ENCODE assay signal across 18 cellular contexts in the genomic region with DNA sequence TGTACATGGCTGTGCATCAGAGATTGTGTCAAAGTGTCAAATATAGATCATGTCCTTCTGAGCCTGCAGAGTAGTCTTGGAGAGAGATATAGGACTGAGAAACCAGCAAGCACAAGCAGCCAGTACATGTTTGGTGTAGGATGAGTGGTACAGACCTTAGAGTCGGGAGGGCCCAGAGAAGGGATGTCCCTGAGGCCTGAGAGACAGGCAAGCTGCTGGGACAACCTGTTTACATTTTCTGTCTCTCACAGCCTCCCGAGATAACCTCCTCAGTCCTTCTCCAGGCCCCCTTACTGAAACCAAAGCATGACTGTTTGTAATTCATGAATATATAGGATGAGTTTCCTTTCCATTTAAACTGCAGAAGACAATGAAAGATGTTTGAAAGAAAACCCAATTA.
"Had no signal": no experiment of that assay in that cellular context is flagged by ENCODE, and none has a peak within 500 bp of the region (broad histone marks: within the 10 kb centered on the region; RNA-seq: fewer than 3 reads in every experiment).

No MANE protein-coding gene starts in this region.

- ATAC-seq: foreskin keratinocyte, gastroesophageal sphincter, heart right ventricle, left cardiac atrium, left lung, left ventricle myocardium superior, lower lobe of right lung had no signal

- H3K4me1 ChIP-seq: esophagus muscularis mucosa, gastroesophageal sphincter, heart right ventricle, left lung, lower lobe of right lung had no signal

- H3K4me3 ChIP-seq: coronary artery, dorsolateral prefrontal cortex, esophagus muscularis mucosa, gastroesophageal sphincter, heart right ventricle, left lung, lower lobe of right lung had no signal

- H3K9me3 ChIP-seq: esophagus muscularis mucosa, left lung, lower lobe of right lung had no signal

- H3K36me3 ChIP-seq: esophagus muscularis mucosa, gastroesophageal sphincter, heart right ventricle, left lung, lower lobe of right lung had no signal

- H3K27ac ChIP-seq: coronary artery, dorsolateral prefrontal cortex, esophagus muscularis mucosa, foreskin keratinocyte, gastroesophageal sphincter, heart right ventricle, left lung, lower lobe of right lung had no signal

- DNase-seq: dermis blood vessel endothelial cell; dorsolateral prefrontal cortex; effector CD4-positive, alpha-beta T cell; effector memory CD4-positive, alpha-beta T cell; foreskin keratinocyte; glutamatergic neuron; head of caudate nucleus; heart right ventricle; hippocampal formation; left cardiac atrium; left lung; left ventricle myocardium superior; lower lobe of right lung; mesenchymal stem cell; midbrain had no signal

- H3K27me3 ChIP-seq: dorsolateral prefrontal cortex, esophagus muscularis mucosa, foreskin keratinocyte, gastroesophageal sphincter, heart right ventricle, left lung had no signal
